ENCODE assay signal across 1 cellular context in the genomic region with DNA sequence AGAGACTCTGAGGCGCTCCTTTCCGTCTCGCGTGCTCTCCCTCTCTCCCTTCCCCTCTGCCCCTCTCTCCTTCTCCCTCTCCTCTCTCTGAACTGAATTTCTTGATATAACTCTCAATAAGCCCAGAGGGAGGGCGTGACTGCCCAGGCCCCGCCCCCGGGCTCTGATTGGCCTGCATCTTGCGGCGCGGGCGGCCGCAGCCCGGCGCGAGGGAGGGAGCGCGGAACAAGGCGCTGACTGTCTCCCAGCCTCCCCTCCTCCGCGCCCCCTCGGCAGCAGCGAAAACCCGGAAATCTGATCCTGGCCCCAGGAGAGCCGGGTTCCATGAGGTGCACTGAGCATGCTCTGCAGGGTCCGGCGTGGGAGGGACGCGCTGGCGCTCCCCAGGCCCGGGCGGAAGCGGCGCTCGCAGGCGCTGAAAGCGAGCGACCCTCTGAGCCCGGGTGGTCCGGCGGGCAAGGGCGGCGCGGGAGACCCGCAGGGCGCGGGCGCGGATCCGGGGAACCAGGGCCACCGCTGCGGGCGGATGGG.
TF ChIP-seq lines count a peak whose summit lies in the region.

A gene with protein sequence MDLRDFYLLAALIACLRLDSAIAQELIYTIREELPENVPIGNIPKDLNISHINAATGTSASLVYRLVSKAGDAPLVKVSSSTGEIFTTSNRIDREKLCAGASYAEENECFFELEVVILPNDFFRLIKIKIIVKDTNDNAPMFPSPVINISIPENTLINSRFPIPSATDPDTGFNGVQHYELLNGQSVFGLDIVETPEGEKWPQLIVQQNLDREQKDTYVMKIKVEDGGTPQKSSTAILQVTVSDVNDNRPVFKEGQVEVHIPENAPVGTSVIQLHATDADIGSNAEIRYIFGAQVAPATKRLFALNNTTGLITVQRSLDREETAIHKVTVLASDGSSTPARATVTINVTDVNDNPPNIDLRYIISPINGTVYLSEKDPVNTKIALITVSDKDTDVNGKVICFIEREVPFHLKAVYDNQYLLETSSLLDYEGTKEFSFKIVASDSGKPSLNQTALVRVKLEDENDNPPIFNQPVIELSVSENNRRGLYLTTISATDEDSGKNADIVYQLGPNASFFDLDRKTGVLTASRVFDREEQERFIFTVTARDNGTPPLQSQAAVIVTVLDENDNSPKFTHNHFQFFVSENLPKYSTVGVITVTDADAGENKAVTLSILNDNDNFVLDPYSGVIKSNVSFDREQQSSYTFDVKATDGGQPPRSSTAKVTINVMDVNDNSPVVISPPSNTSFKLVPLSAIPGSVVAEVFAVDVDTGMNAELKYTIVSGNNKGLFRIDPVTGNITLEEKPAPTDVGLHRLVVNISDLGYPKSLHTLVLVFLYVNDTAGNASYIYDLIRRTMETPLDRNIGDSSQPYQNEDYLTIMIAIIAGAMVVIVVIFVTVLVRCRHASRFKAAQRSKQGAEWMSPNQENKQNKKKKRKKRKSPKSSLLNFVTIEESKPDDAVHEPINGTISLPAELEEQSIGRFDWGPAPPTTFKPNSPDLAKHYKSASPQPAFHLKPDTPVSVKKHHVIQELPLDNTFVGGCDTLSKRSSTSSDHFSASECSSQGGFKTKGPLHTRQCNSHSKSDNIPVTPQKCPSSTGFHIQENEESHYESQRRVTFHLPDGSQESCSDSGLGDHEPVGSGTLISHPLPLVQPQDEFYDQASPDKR (N-terminal part only) (minus strand): TSS at position 94 of the 531 bp plus-strand sequence. CDS start 1,896 bp downstream, outside the sequence.

TF ChIP-seq in HepG2, 621 proteins besides CTCF, POLR2A, EP300 and RAD21 (continued from another document and continues in another):
- TF ChIP-seq TGIF2 (CRISPR knock-in tag; IDR thresholded peaks at IDR 0.05): no peak
- no peak for TF ChIP-seq MED8 (CRISPR knock-in tag; IDR thresholded peaks at IDR 0.05; ENCODE audit: insufficient replicate concordance)
- TF ChIP-seq CAMTA2 (CRISPR knock-in tag; IDR thresholded peaks at IDR 0.05; ENCODE audit: borderline replicate concordance): no peak
- TF ChIP-seq ZNF83 (CRISPR knock-in tag; IDR thresholded peaks at IDR 0.05; ENCODE audit: borderline replicate concordance): no peak
- TF ChIP-seq HINFP (CRISPR knock-in tag; IDR thresholded peaks at IDR 0.05; ENCODE audit: low read depth): no peak
- no peak for TF ChIP-seq CBX2 (IDR thresholded peaks at IDR 0.05; ENCODE audit: low read depth, low read length)
- TF ChIP-seq CBX2 (CRISPR knock-in tag; IDR thresholded peaks at IDR 0.05; ENCODE audit: low read depth): no peak
- TF ChIP-seq, protein P1, sequence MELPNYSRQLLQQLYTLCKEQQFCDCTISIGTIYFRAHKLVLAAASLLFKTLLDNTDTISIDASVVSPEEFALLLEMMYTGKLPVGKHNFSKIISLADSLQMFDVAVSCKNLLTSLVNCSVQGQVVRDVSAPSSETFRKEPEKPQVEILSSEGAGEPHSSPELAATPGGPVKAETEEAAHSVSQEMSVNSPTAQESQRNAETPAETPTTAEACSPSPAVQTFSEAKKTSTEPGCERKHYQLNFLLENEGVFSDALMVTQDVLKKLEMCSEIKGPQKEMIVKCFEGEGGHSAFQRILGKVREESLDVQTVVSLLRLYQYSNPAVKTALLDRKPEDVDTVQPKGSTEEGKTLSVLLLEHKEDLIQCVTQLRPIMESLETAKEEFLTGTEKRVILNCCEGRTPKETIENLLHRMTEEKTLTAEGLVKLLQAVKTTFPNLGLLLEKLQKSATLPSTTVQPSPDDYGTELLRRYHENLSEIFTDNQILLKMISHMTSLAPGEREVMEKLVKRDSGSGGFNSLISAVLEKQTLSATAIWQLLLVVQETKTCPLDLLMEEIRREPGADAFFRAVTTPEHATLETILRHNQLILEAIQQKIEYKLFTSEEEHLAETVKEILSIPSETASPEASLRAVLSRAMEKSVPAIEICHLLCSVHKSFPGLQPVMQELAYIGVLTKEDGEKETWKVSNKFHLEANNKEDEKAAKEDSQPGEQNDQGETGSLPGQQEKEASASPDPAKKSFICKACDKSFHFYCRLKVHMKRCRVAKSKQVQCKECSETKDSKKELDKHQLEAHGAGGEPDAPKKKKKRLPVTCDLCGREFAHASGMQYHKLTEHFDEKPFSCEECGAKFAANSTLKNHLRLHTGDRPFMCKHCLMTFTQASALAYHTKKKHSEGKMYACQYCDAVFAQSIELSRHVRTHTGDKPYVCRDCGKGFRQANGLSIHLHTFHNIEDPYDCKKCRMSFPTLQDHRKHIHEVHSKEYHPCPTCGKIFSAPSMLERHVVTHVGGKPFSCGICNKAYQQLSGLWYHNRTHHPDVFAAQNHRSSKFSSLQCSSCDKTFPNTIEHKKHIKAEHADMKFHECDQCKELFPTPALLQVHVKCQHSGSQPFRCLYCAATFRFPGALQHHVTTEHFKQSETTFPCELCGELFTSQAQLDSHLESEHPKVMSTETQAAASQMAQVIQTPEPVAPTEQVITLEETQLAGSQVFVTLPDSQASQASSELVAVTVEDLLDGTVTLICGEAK (IDR thresholded peaks at IDR 0.05): no peak
- TF ChIP-seq, protein P1 (CRISPR knock-in tag; IDR thresholded peaks at IDR 0.05): peak; percentile 35; the same call in 1 of the 2 replicates
- no peak for TF ChIP-seq ZNF317 (CRISPR knock-in tag; IDR thresholded peaks at IDR 0.05)
- TF ChIP-seq GFI1 (CRISPR knock-in tag; IDR thresholded peaks at IDR 0.05; ENCODE audit: borderline replicate concordance): no peak
- no peak for TF ChIP-seq RELA (CRISPR knock-in tag; IDR thresholded peaks at IDR 0.05)
- no peak for TF ChIP-seq ZNF282 (IDR thresholded peaks at IDR 0.05; ENCODE audit: partially characterized antibody)
- no peak for TF ChIP-seq ZSCAN22 (CRISPR knock-in tag; IDR thresholded peaks at IDR 0.05)
- TF ChIP-seq, protein P2, sequence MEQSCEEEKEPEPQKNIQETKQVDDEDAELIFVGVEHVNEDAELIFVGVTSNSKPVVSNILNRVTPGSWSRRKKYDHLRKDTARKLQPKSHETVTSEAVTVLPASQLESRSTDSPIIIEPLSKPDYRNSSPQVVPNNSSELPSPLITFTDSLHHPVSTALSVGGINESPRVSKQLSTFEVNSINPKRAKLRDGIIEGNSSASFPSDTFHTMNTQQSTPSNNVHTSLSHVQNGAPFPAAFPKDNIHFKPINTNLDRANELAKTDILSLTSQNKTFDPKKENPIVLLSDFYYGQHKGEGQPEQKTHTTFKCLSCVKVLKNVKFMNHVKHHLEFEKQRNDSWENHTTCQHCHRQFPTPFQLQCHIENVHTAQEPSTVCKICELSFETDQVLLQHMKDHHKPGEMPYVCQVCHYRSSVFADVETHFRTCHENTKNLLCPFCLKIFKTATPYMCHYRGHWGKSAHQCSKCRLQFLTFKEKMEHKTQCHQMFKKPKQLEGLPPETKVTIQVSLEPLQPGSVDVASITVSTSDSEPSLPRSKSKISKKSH (CRISPR knock-in tag; IDR thresholded peaks at IDR 0.05; ENCODE audit: borderline replicate concordance): no peak
- TF ChIP-seq, protein P3, sequence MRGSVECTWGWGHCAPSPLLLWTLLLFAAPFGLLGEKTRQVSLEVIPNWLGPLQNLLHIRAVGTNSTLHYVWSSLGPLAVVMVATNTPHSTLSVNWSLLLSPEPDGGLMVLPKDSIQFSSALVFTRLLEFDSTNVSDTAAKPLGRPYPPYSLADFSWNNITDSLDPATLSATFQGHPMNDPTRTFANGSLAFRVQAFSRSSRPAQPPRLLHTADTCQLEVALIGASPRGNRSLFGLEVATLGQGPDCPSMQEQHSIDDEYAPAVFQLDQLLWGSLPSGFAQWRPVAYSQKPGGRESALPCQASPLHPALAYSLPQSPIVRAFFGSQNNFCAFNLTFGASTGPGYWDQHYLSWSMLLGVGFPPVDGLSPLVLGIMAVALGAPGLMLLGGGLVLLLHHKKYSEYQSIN (CRISPR knock-in tag; IDR thresholded peaks at IDR 0.05; ENCODE audit: borderline replicate concordance): no peak
- TF ChIP-seq, protein P4, sequence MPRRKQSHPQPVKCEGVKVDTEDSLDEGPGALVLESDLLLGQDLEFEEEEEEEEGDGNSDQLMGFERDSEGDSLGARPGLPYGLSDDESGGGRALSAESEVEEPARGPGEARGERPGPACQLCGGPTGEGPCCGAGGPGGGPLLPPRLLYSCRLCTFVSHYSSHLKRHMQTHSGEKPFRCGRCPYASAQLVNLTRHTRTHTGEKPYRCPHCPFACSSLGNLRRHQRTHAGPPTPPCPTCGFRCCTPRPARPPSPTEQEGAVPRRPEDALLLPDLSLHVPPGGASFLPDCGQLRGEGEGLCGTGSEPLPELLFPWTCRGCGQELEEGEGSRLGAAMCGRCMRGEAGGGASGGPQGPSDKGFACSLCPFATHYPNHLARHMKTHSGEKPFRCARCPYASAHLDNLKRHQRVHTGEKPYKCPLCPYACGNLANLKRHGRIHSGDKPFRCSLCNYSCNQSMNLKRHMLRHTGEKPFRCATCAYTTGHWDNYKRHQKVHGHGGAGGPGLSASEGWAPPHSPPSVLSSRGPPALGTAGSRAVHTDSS (CRISPR knock-in tag; conservative IDR thresholded peaks at IDR 0.05): no peak
- peak; percentile 44; the same call in 1 of the 2 replicates for TF ChIP-seq MAF1 (CRISPR knock-in tag; IDR thresholded peaks at IDR 0.05; ENCODE audit: borderline replicate concordance)
- TF ChIP-seq PRPF4 (IDR thresholded peaks at IDR 0.05; ENCODE audit: low read depth, low read length, poor library complexity, severe bottlenecking): no peak
- 0 out of 2 replicates have a peak, but pooled peaks have one; percentile 35 for TF ChIP-seq ZSCAN20 (CRISPR knock-in tag; IDR thresholded peaks at IDR 0.05; ENCODE audit: borderline replicate concordance)
- TF ChIP-seq TRAFD1 (CRISPR knock-in tag; IDR thresholded peaks at IDR 0.05; ENCODE audit: borderline replicate concordance): no peak
- TF ChIP-seq SALL1 (CRISPR knock-in tag; IDR thresholded peaks at IDR 0.05): peak; percentile 64; the same call in 1 of the 2 replicates
- TF ChIP-seq, protein P5, sequence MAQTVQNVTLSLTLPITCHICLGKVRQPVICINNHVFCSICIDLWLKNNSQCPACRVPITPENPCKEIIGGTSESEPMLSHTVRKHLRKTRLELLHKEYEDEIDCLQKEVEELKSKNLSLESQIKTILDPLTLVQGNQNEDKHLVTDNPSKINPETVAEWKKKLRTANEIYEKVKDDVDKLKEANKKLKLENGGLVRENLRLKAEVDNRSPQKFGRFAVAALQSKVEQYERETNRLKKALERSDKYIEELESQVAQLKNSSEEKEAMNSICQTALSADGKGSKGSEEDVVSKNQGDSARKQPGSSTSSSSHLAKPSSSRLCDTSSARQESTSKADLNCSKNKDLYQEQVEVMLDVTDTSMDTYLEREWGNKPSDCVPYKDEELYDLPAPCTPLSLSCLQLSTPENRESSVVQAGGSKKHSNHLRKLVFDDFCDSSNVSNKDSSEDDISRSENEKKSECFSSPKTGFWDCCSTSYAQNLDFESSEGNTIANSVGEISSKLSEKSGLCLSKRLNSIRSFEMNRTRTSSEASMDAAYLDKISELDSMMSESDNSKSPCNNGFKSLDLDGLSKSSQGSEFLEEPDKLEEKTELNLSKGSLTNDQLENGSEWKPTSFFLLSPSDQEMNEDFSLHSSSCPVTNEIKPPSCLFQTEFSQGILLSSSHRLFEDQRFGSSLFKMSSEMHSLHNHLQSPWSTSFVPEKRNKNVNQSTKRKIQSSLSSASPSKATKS (CRISPR knock-in tag; IDR thresholded peaks at IDR 0.05): no peak
- TF ChIP-seq NCOA2 (CRISPR knock-in tag; IDR thresholded peaks at IDR 0.05): peak; percentile 42; the same call in 1 of the 2 replicates
- TF ChIP-seq REL (CRISPR knock-in tag; conservative IDR thresholded peaks at IDR 0.05): no peak
- TF ChIP-seq TAF15 (IDR thresholded peaks at IDR 0.05; ENCODE audit: low read depth, low read length, poor library complexity, severe bottlenecking): no peak
- no peak for TF ChIP-seq ZNF326 (CRISPR knock-in tag; IDR thresholded peaks at IDR 0.05; ENCODE audit: borderline replicate concordance)
- TF ChIP-seq ZSCAN9 (CRISPR knock-in tag; IDR thresholded peaks at IDR 0.05; ENCODE audit: borderline replicate concordance): no peak
